ENCODE assay signal across 8 cellular contexts in the genomic region with DNA sequence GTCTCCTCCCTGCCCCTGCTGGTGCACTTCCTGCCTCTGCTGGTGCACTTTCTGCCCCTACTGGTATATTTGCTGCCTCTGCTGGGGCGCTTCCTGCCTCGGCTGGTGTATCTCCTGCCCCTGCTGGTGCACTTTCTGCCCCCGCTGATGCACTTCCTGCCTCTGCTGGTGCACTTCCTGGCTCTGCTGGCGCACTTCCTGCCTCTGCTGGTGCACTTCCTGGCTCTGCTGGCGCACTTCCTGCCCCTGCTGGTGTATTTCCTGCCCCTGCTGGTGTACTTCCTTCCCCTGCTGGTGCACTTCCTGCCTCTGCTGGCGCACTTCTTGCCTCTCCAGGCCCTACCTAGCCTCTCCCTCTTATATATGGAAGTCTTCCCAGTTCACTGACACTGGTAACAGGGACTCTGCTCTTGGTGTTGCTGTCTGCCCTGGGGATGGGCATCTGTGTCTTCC. TPM values are rescaled to one million over a fixed set of nuclear protein-coding genes. Genes with fewer than 3 reads are reported as not detected.
A peak's percentile ranks its signal among the peaks of the same experiment; 100 is the strongest.
DNase-seq lines count a peak whose midpoint lies in the region; ATAC-seq and TF ChIP-seq lines count a peak whose summit lies in the region.
"Had no signal": no experiment of that assay in that cellular context is flagged by ENCODE, and none has a peak within 500 bp of the region (broad histone marks: within the 10 kb centered on the region; RNA-seq: fewer than 3 reads in every experiment).

No MANE protein-coding gene starts in this region.

- DNase-seq in Kasumi-1 (lab: John Stamatoyannopoulos, UW): peak; percentile 24 to 48
- peak in 2 of 3 experiments; percentile 41 to 60 for DNase-seq in activated CD8-positive, alpha-beta memory T cell treated with anti-CD3 and anti-CD28 coated beads for 48 hours (ENCODE audit: low read depth in 2 of 3, low spot score in 2 of 3)
- no peak for DNase-seq in left ventricle myocardium inferior
- DNase-seq in stimulated activated CD8-positive, alpha-beta memory T cell treated with anti-CD3 and anti-CD28 coated beads, Interleukin-7, amount 100 ng/mL, for 24 hours (ENCODE audit: low read depth): peak; percentile 50
- no peak for DNase-seq in NCI-H774 (lab: John Stamatoyannopoulos, UW)

- H3K9me3 ChIP-seq in left ventricle myocardium inferior (replicated peaks): peaks cover 9% of the 10 kb centered on the region

- H3K4me3 ChIP-seq in left ventricle myocardium inferior: no peak overlapping the region

- H3K36me3 ChIP-seq in left ventricle myocardium inferior: no peaks in the 10 kb centered on the region

- H3K4me1 ChIP-seq in left ventricle myocardium inferior: no peaks in the 10 kb centered on the region

- H3K27ac ChIP-seq in left ventricle myocardium inferior (replicated peaks): peak overlapping the region; percentile 57

- H3K27me3 ChIP-seq in left ventricle myocardium inferior (ENCODE audit: low read depth): peaks cover 17% of the 10 kb centered on the region

- ATAC-seq in HG03175 (IDR thresholded peaks at IDR 0.05; ENCODE audit: unreplicated experiment) (no peak), GM19023 (IDR thresholded peaks at IDR 0.05; ENCODE audit: unreplicated experiment) (no peak)

- intact Hi-C loops in left ventricle myocardium inferior (cut with micrococcal nuclease): no loop called here

- no peak for TF ChIP-seq CTCF in left ventricle myocardium inferior (IDR thresholded peaks at IDR 0.05; ENCODE audit: borderline replicate concordance)

RNA-seq across cellular contexts. Expression of a gene that starts 10.1 kb away (rescaled TPM):
- total RNA-seq in left ventricle myocardium inferior: 19.7 TPM

RNA-seq across cellular contexts. Expression of a gene that starts 36.1 kb away (rescaled TPM):
- not detected for total RNA-seq in left ventricle myocardium inferior
- total RNA-seq: RPMI7951 had no signal

RNA-seq across cellular contexts. Expression of a gene that starts 38.9 kb away (rescaled TPM):
- total RNA-seq in left ventricle myocardium inferior: 1.2 TPM

RNA-seq across cellular contexts. Expression of a gene that starts 48.5 kb away (rescaled TPM):
- 4.9 TPM for total RNA-seq in left ventricle myocardium inferior

Comparison
In these comparisons a context has a peak if more than half of its experiments do, and no peak if none do; other contexts are left out.
1. DNase-seq: peak in Kasumi-1 (2 of 2), activated CD8-positive, alpha-beta memory T cell treated with anti-CD3 and anti-CD28 coated beads for 48 hours (2 of 3) and stimulated activated CD8-positive, alpha-beta memory T cell treated with anti-CD3 and anti-CD28 coated beads, Interleukin-7, amount 100 ng/mL, for 24 hours (single experiment); none in left ventricle myocardium inferior (single experiment) and NCI-H774 (single experiment).